17 cellular contexts compared by ENCODE assay signal in the genomic region with DNA sequence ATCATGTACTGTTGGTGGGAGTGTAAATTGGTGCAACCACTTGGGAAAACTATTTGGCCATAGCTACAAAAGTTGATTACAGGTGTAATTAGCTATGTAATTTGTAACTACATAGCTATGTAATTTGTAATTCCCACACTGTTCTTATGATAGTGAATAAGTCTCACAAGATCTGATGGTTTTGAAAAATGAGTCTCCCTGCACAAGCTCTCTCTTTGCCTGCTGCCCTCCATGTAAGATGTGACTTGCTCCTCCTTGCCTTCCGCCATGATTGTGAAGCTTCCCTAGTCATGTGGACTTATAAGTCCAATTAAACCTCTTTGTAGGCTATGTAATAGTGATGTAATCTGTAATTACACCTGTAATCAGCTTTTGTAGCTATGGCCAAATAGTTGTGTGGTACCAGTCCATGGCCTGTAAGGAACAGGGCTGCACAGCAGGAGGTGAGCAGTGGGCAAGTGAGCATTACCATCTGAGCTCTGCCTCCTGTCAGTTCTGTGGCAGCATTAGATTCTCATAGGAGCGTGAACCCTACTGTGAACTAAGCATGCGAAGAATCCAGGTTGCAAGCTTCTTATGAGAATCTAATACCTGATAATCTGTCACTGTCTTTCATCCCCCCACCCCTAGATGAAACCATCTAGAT.
DNase-seq lines count a peak whose midpoint lies in the region; ATAC-seq and TF ChIP-seq lines count a peak whose summit lies in the region.
"Had no signal": no experiment of that assay in that cellular context is flagged by ENCODE, and none has a peak within 500 bp of the region (broad histone marks: within the 10 kb centered on the region; RNA-seq: fewer than 3 reads in every experiment).

No MANE protein-coding gene starts in this region.

- H3K27me3 ChIP-seq in right atrium auricular region: no peaks in the 10 kb centered on the region
- H3K27me3 ChIP-seq in right cardiac atrium (ENCODE audit: control insufficient read depth, insufficient read depth): no peaks in the 10 kb centered on the region
- H3K27me3 ChIP-seq: BLaER1 had no signal

- H3K9me3 ChIP-seq in right atrium auricular region: no peaks in the 10 kb centered on the region
- no peaks in the 10 kb centered on the region for H3K9me3 ChIP-seq in right cardiac atrium (ENCODE audit: control insufficient read depth, low read length)

- H3K4me3 Mint-ChIP-seq in activated T-cell treated with anti-CD3 and anti-CD28 coated beads, Interleukin-2, amount 50 U/mL, for 24 hours: no peak overlapping the region
- H3K4me3 Mint-ChIP-seq: CD14-positive monocyte; CD4-positive, alpha-beta memory T cell; H9 had no signal

- H3K4me1 Mint-ChIP-seq in activated T-cell treated with anti-CD3 and anti-CD28 coated beads, Interleukin-2, amount 50 U/mL, for 24 hours (ENCODE audit: low read depth): peaks cover 11% of the 10 kb centered on the region

- H3K4me3 ChIP-seq in right atrium auricular region (no peak overlapping the region), right cardiac atrium (ENCODE audit: low read length) (no peak overlapping the region), coronary artery (no peak overlapping the region)
- H3K4me3 ChIP-seq: BLaER1 had no signal

- no peaks in the 10 kb centered on the region for H3K4me1 ChIP-seq in right atrium auricular region
- no peaks in the 10 kb centered on the region for H3K4me1 ChIP-seq in right cardiac atrium (ENCODE audit: control insufficient read depth, insufficient read depth, low read length)

- 97% methylated on average over 3 of the region's 3 CpGs for WGBS in right cardiac atrium

- no peaks in the 10 kb centered on the region for H3K36me3 ChIP-seq in right atrium auricular region

- no peak for TF ChIP-seq CTCF in right atrium auricular region (IDR thresholded peaks at IDR 0.05)
- TF ChIP-seq CTCF in coronary artery (IDR thresholded peaks at IDR 0.05): no peak

- intact Hi-C loops in right cardiac atrium (cut with DNase I): no loop called here

- peaks cover 12% of the 10 kb centered on the region for H3K27me3 Mint-ChIP-seq in activated T-cell treated with anti-CD3 and anti-CD28 coated beads, Interleukin-2, amount 50 U/mL, for 24 hours

- H3K36me3 Mint-ChIP-seq in activated T-cell treated with anti-CD3 and anti-CD28 coated beads, Interleukin-2, amount 50 U/mL, for 24 hours (ENCODE audit: low read depth): no peaks in the 10 kb centered on the region
- H3K36me3 Mint-ChIP-seq: CD14-positive monocyte; CD4-positive, alpha-beta memory T cell had no signal

- no peak for ATAC-seq in right cardiac atrium

- H3K9me3 Mint-ChIP-seq in activated T-cell treated with anti-CD3 and anti-CD28 coated beads, Interleukin-2, amount 50 U/mL, for 24 hours: peaks cover 4% of the 10 kb centered on the region

- H3K27ac ChIP-seq in right atrium auricular region (no peak overlapping the region), right cardiac atrium (ENCODE audit: low read length) (no peak overlapping the region), coronary artery (no peak overlapping the region)
- H3K27ac ChIP-seq: BLaER1 had no signal

- no peak overlapping the region for H3K27ac Mint-ChIP-seq in activated T-cell treated with anti-CD3 and anti-CD28 coated beads, Interleukin-2, amount 50 U/mL, for 24 hours
- H3K27ac Mint-ChIP-seq: CD14-positive monocyte, H9 had no signal

- DNase-seq in right atrium auricular region (ENCODE audit: low spot score) (peak; percentile 21), right cardiac atrium (no peak), coronary artery (ENCODE audit: low spot score) (peak; percentile 9), mesenteric fat pad (ENCODE audit: low spot score) (peak; percentile 53), COR-L47 (lab: John Stamatoyannopoulos, UW) (no peak), DMS153 (lab: John Stamatoyannopoulos, UW) (no peak)
- no peak for DNase-seq in activated T-cell treated with anti-CD3 and anti-CD28 coated beads, Interleukin-2, amount 50 U/mL, for 24 hours
- DNase-seq: 8988T; Calu3; CD4-positive, alpha-beta memory T cell; DMS53; DND-41; EL; H9; IMR-90 had no signal

Comparison
In these comparisons a context has a peak if more than half of its experiments do, and no peak if none do; other contexts are left out.
1. DNase-seq: peak in right atrium auricular region (single experiment), coronary artery (single experiment) and mesenteric fat pad (single experiment); none in right cardiac atrium (0 of 3), COR-L47 (single experiment), DMS153 (single experiment) and activated T-cell treated with anti-CD3 and anti-CD28 coated beads, Interleukin-2, amount 50 U/mL, for 24 hours (single experiment).